Comparison of ENCODE assay signal across 25 cellular contexts in genomic region chr20:48325656-48326433, GRCh38.
"Had no signal": no experiment of that assay in that cellular context is flagged by ENCODE, and none has a peak within 500 bp of the region (broad histone marks: within the 10 kb centered on the region; RNA-seq: fewer than 3 reads in every experiment).

No MANE protein-coding gene starts in this region.

- H3K36me3 Mint-ChIP-seq: mesothelial cell of epicardium; naive B cell; natural killer cell; neural progenitor cell; stimulated activated naive B cell treated with anti-CD40 and anti-IgM and Interleukin-4, amounts not matched to agents 10 μg/mL and 1 μg/mL and 100 μg/mL, for 72 hours had no signal

- H3K9me3 ChIP-seq: left ventricle myocardium inferior, ovary, right atrium auricular region, stomach, testis, thyroid gland, transverse colon, upper lobe of left lung, vagina had no signal

- H3K9ac ChIP-seq: neural progenitor cell had no signal

- H3K9me3 Mint-ChIP-seq: mesothelial cell of epicardium; naive B cell; natural killer cell; nephron progenitor cell; stimulated activated naive B cell treated with anti-CD40 and anti-IgM and Interleukin-4, amounts not matched to agents 10 μg/mL and 1 μg/mL and 100 μg/mL, for 72 hours had no signal

- H3K36me3 ChIP-seq: left ventricle myocardium inferior, neural progenitor cell, ovary, right atrium auricular region, stomach, thyroid gland, transverse colon, upper lobe of left lung, vagina had no signal

- DNase-seq: islet precursor cell; left ventricle myocardium inferior; mesendoderm; naive B cell; natural killer cell; nephron progenitor cell; stimulated activated CD4-positive, alpha-beta T cell treated with anti-CD3 and anti-CD28 coated beads, Interleukin-12 subunit alpha, Interleukin-12 subunit beta, amount 100 ng/mL, for 4 hours; stimulated activated CD4-positive, alpha-beta T cell treated with anti-CD3 and anti-CD28 coated beads, Interleukin-15, amount 100 ng/mL, for 24 hours; stimulated activated CD4-positive, alpha-beta T cell treated with anti-CD3 and anti-CD28 coated beads, Interleukin-2, amount 100 ng/mL, for 24 hours; stimulated activated CD4-positive, alpha-beta T cell treated with anti-CD3 and anti-CD28 coated beads, Interleukin-4, amount 100 ng/mL, for 1 hour; stimulated activated naive B cell treated with anti-CD40 and anti-IgM and Interleukin-4, amounts not matched to agents 10 μg/mL and 1 μg/mL and 100 μg/mL, for 72 hours; stimulated activated naive CD8-positive, alpha-beta T cell treated with anti-CD3 and anti-CD28 coated beads, Interleukin-15, Interleukin-2, amounts not matched to agents 100 U/mL and 50 U/mL, for 24 hours; stomach; thyroid gland; transverse colon had no signal

- H3K4me2 ChIP-seq: neural progenitor cell had no signal

- H3K4me3 Mint-ChIP-seq: mesothelial cell of epicardium; naive B cell; natural killer cell; nephron progenitor cell; neural progenitor cell; stimulated activated naive B cell treated with anti-CD40 and anti-IgM and Interleukin-4, amounts not matched to agents 10 μg/mL and 1 μg/mL and 100 μg/mL, for 72 hours had no signal

- H3K27ac ChIP-seq: left ventricle myocardium inferior, neural progenitor cell, right atrium auricular region, skin epidermis, stomach, thyroid gland, transverse colon, upper lobe of left lung, vagina had no signal

- H3K4me3 ChIP-seq: left ventricle myocardium inferior, lung, neural progenitor cell, ovary, right atrium auricular region, skin epidermis, stomach, testis, thyroid gland, transverse colon, upper lobe of left lung, vagina had no signal

- H2AFZ ChIP-seq: neural progenitor cell had no signal

- H3K27me3 ChIP-seq: neural progenitor cell, ovary, right atrium auricular region, testis, thyroid gland, transverse colon, upper lobe of left lung, vagina had no signal

- H3K27ac Mint-ChIP-seq: mesothelial cell of epicardium; natural killer cell; nephron progenitor cell; progenitor cell of endocrine pancreas; stimulated activated naive B cell treated with anti-CD40 and anti-IgM and Interleukin-4, amounts not matched to agents 10 μg/mL and 1 μg/mL and 100 μg/mL, for 72 hours had no signal

- H3K4me1 ChIP-seq: neural progenitor cell, thyroid gland, upper lobe of left lung, vagina had no signal

- ATAC-seq: natural killer cell; stimulated activated naive B cell treated with anti-CD40 and anti-IgM and Interleukin-4, amounts not matched to agents 10 μg/mL and 1 μg/mL and 100 μg/mL, for 72 hours; stimulated activated naive CD8-positive, alpha-beta T cell treated with anti-CD3 and anti-CD28 coated beads, Interleukin-15, Interleukin-2, amounts not matched to agents 100 U/mL and 50 U/mL, for 24 hours had no signal

- H3K4me1 Mint-ChIP-seq: natural killer cell had no signal
